Comparison of ENCODE assay signal across 8 cellular contexts in genomic region chr5:133754575-133755169, GRCh38.
DNase-seq lines count a peak whose midpoint lies in the region; ATAC-seq, FAIRE-seq and TF ChIP-seq lines count a peak whose summit lies in the region.

No MANE protein-coding gene starts in this region.

- H3K27ac ChIP-seq in A549: no peak overlapping the region

- no peak overlapping the region for H3K4me3 ChIP-seq in A549

- TF ChIP-seq POLR2A in A549 (IDR thresholded peaks at IDR 0.05; ENCODE audit: low read length): no peak

- CTCF ChIA-PET in A549 (lab: Yijun Ruan, JAX): interaction anchor here (0.9 to 2.4 kb wide), 9 partner anchors 10 to 144 kb away, joined by 3 to 9 read pairs (median 4); no protein-coding TSS in a partner anchor

- H3K9me3 ChIP-seq in A549: no peaks in the 10 kb centered on the region

- no peak for FAIRE-seq in A549 (lab: Jason Lieb, UNC)

- TF ChIP-seq CTCF in A549 (IDR thresholded peaks at IDR 0.05): peak; percentile 51

- no peak for TF ChIP-seq EP300 in A549 (IDR thresholded peaks at IDR 0.05)

- TF ChIP-seq RAD21 in A549 (conservative IDR thresholded peaks at IDR 0.05 in 1 of 2, IDR thresholded peaks at IDR 0.05 in 1 of 2): peak; percentile 31 to 49; a peak in 3 of 5 replicates

- in situ Hi-C loops in T47D (cut with HindIII; ENCODE audit: low pct_unique_long_range_greater_than_20kb, low sequenced_read_pairs): no loop called here

- ATAC-seq in A549 (peak; percentile 57 to 92; a peak in 4 of 6 replicates), HG03565 (IDR thresholded peaks at IDR 0.05; ENCODE audit: unreplicated experiment) (no peak), GM21381 (IDR thresholded peaks at IDR 0.05; ENCODE audit: unreplicated experiment) (no peak), GM19397 (IDR thresholded peaks at IDR 0.05; ENCODE audit: unreplicated experiment) (no peak)

- POLR2A ChIA-PET in A549 (lab: Yijun Ruan, JAX): no interaction called here

- H3K4me1 ChIP-seq in A549: no peaks in the 10 kb centered on the region

- 44% methylated on average over 5 of the region's 5 CpGs for WGBS in A549 (ENCODE audit: missing lambda C conversion rate)

- H3K4me2 ChIP-seq in A549: no peak overlapping the region

- DNase-seq in A549 (ENCODE audit: low read depth in 1 of 2, low spot score in 1 of 2) (peak; percentile 44 to 53), ELR (ENCODE audit: low read depth) (peak; percentile 32), NCI-H69 (lab: John Stamatoyannopoulos, UW) (peak; percentile 78), T47D (ENCODE audit: low read depth in 1 of 2, low spot score in 1 of 2) (peak; percentile 33 to 72), lung microvascular endothelial cell (ENCODE audit: low read depth in 2 of 2) (peak; percentile 31 to 51)

TF ChIP-seq in A549, 52 proteins besides CTCF, POLR2A, EP300 and RAD21:
- no peak for TF ChIP-seq NR3C1 (IDR thresholded peaks at IDR 0.05)
- peak; percentile 40 for TF ChIP-seq SMC3 (IDR thresholded peaks at IDR 0.05)

Comparison
In these comparisons a context has a peak if more than half of its experiments do, and no peak if none do; other contexts are left out.
1. ATAC-seq: peak in A549 (2 of 2); none in HG03565 (single experiment), GM21381 (single experiment) and GM19397 (single experiment).
2. Peak in every context shown above with its lines, with median percentiles within 50 percentile points of each other: DNase-seq.